Comparison of ENCODE assay signal across 14 cellular contexts in the genomic region with DNA sequence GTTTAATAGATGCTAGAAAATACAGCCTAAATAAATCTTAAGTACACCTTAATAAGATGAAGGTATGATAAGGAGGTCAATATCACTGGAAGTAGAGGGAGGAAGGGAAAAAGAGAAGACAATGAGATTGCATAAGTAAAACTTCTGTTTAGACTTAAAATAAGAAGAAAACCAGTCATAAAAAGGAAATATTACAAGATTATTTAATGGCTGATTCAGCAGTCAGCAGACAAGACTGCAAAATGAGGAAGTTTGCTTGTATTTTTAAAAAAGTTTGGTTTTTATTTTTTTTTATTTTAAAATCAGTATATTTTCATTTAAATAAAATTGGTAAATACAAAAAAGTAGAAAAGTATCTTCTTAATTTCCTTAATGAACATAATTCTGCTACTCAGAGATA.
"Had no signal": no experiment of that assay in that cellular context is flagged by ENCODE, and none has a peak within 500 bp of the region (broad histone marks: within the 10 kb centered on the region; RNA-seq: fewer than 3 reads in every experiment).

No MANE protein-coding gene starts in this region.

- H3K9ac ChIP-seq: parathyroid adenoma had no signal

- H3K27me3 ChIP-seq: esophagus squamous epithelium, tibial nerve, vagina had no signal

- H2AFZ ChIP-seq: parathyroid adenoma had no signal

- H3K36me3 ChIP-seq: vagina had no signal

- H3K4me3 Mint-ChIP-seq: naive thymus-derived CD8-positive, alpha-beta T cell; stimulated activated naive B cell treated with anti-CD40 and anti-IgM and Interleukin-4, amounts not matched to agents 10 μg/mL and 1 μg/mL and 100 μg/mL, for 72 hours had no signal

- H3K27me3 Mint-ChIP-seq: naive thymus-derived CD8-positive, alpha-beta T cell; stimulated activated naive B cell treated with anti-CD40 and anti-IgM and Interleukin-4, amounts not matched to agents 10 μg/mL and 1 μg/mL and 100 μg/mL, for 72 hours had no signal

- H3K27ac ChIP-seq: esophagus squamous epithelium, left ventricle myocardium inferior, parathyroid adenoma, vagina had no signal

- H3K4me3 ChIP-seq: esophagus squamous epithelium, left ventricle myocardium inferior, tibial nerve, vagina had no signal

- ATAC-seq: naive thymus-derived CD8-positive, alpha-beta T cell; stimulated activated naive B cell treated with anti-CD40 and anti-IgM and Interleukin-4, amounts not matched to agents 10 μg/mL and 1 μg/mL and 100 μg/mL, for 72 hours had no signal

- H3K9me3 Mint-ChIP-seq: naive thymus-derived CD8-positive, alpha-beta T cell; stimulated activated naive B cell treated with anti-CD40 and anti-IgM and Interleukin-4, amounts not matched to agents 10 μg/mL and 1 μg/mL and 100 μg/mL, for 72 hours had no signal

- H3K27ac Mint-ChIP-seq: naive thymus-derived CD8-positive, alpha-beta T cell; stimulated activated naive B cell treated with anti-CD40 and anti-IgM and Interleukin-4, amounts not matched to agents 10 μg/mL and 1 μg/mL and 100 μg/mL, for 72 hours had no signal

- DNase-seq: activated CD4-positive, CD25-positive, alpha-beta regulatory T cell treated with anti-CD3 and anti-CD28 coated beads, Interleukin-2, amount 50 U/mL, for 72 hours; activated naive CD4-positive, alpha-beta T cell; anterior cingulate cortex; cortex of kidney; effector CD8-positive, alpha-beta T cell; esophagus squamous epithelium; hippocampal formation; left ventricle myocardium inferior; naive thymus-derived CD8-positive, alpha-beta T cell; stimulated activated CD4-positive, alpha-beta T cell treated with anti-CD3 and anti-CD28 coated beads, Interleukin-4, amount 100 ng/mL, for 1 hour; stimulated activated naive B cell treated with anti-CD40 and anti-IgM and Interleukin-4, amounts not matched to agents 10 μg/mL and 1 μg/mL and 100 μg/mL, for 72 hours had no signal

- H3K9me3 ChIP-seq: esophagus squamous epithelium, left ventricle myocardium inferior, tibial nerve, vagina had no signal
